ENCODE assay signal across 8 cellular contexts in genomic region chrX:107713205-107714195, GRCh38.
DNase-seq lines count a peak whose midpoint lies in the region; ATAC-seq and TF ChIP-seq lines count a peak whose summit lies in the region.
"Had no signal": no experiment of that assay in that cellular context is flagged by ENCODE, and none has a peak within 500 bp of the region (broad histone marks: within the 10 kb centered on the region; RNA-seq: fewer than 3 reads in every experiment).

No MANE protein-coding gene starts in this region.

- in situ Hi-C loops in KBM-7 (cut with MboI; ENCODE audit: low pct_unique_long_range_greater_than_20kb, low sequenced_read_pairs): loop anchor here (5.0 kb wide), 1 partner anchor 36 kb away; no protein-coding TSS in a partner anchor

- peaks cover 14% of the 10 kb centered on the region for H3K4me1 ChIP-seq in HEK293 (ENCODE audit: control insufficient read depth, insufficient read depth, low read length)
- H3K4me1 ChIP-seq in right cardiac atrium (ENCODE audit: control insufficient read depth, insufficient read depth, low read length): peaks cover 9% of the 10 kb centered on the region

- no peak for TF ChIP-seq CTCF in HEK293 (tag by site-specific recombination; IDR thresholded peaks at IDR 0.05)

- no peak for ATAC-seq in right cardiac atrium
- ATAC-seq in GM19397 (IDR thresholded peaks at IDR 0.05; ENCODE audit: unreplicated experiment): no peak

- no peak overlapping the region for H3K4me3 Mint-ChIP-seq in activated T-helper 1 cell treated with anti-CD3 and anti-CD28 coated beads, Interleukin-12 subunit alpha, Interleukin-12 subunit beta, Interleukin-2, Interleukin-4 antibody, amounts not matched to agents 30 ng/mL and 10 ng/mL and 1 ng/mL, durations not matched to agents 14 hours and 24 hours and 36 hours

- peaks cover 0 to 29% of the 10 kb centered on the region in 2 experiments; a peak in 1 of 3 replicates for H3K36me3 ChIP-seq in HEK293 (ENCODE audit: control insufficient read depth in 2 of 2, insufficient read depth in 1 of 2, low read length in 2 of 2)

- no peaks in the 10 kb centered on the region for H3K27me3 Mint-ChIP-seq in activated T-helper 1 cell treated with anti-CD3 and anti-CD28 coated beads, Interleukin-12 subunit alpha, Interleukin-12 subunit beta, Interleukin-2, Interleukin-4 antibody, amounts not matched to agents 30 ng/mL and 10 ng/mL and 1 ng/mL, durations not matched to agents 14 hours and 24 hours and 36 hours (ENCODE audit: insufficient read depth)

- no peaks in the 10 kb centered on the region for H3K27me3 ChIP-seq in right cardiac atrium (ENCODE audit: control insufficient read depth, insufficient read depth)

- peaks cover 14% of the 10 kb centered on the region for H3K36me3 Mint-ChIP-seq in activated T-helper 1 cell treated with anti-CD3 and anti-CD28 coated beads, Interleukin-12 subunit alpha, Interleukin-12 subunit beta, Interleukin-2, Interleukin-4 antibody, amounts not matched to agents 30 ng/mL and 10 ng/mL and 1 ng/mL, durations not matched to agents 14 hours and 24 hours and 36 hours (ENCODE audit: low read depth)

- CTCF ChIA-PET in HEK293 (lab: Yijun Ruan, JAX): interaction anchor here (0.7 to 13.0 kb wide), 4 partner anchors 13 to 63 kb away, joined by 3 to 161 read pairs (median 34); partner anchors contain the start of genes NCBP2L and TSC22D3

- H3K27ac ChIP-seq in HEK293 (ENCODE audit: extremely low read depth, low read depth, low read length) (peak overlapping the region; percentile 36; the same call in 1 of the 2 replicates), right cardiac atrium (ENCODE audit: low read length) (peak overlapping the region; percentile 99), skin epidermis (peak overlapping the region in 15 of 21 experiments; percentile 8 to 98 (median 94))

- POLR2A ChIA-PET in HEK293 (lab: Yijun Ruan, JAX): interaction anchor here (1.0 kb wide), 1 partner anchor 27 kb away, joined by 3 read pairs; no protein-coding TSS in a partner anchor

- H3K4me1 Mint-ChIP-seq in activated T-helper 1 cell treated with anti-CD3 and anti-CD28 coated beads, Interleukin-12 subunit alpha, Interleukin-12 subunit beta, Interleukin-2, Interleukin-4 antibody, amounts not matched to agents 30 ng/mL and 10 ng/mL and 1 ng/mL, durations not matched to agents 14 hours and 24 hours and 36 hours (ENCODE audit: low read depth): peaks cover 56% of the 10 kb centered on the region

- no peaks in the 10 kb centered on the region for H3K9me3 Mint-ChIP-seq in activated T-helper 1 cell treated with anti-CD3 and anti-CD28 coated beads, Interleukin-12 subunit alpha, Interleukin-12 subunit beta, Interleukin-2, Interleukin-4 antibody, amounts not matched to agents 30 ng/mL and 10 ng/mL and 1 ng/mL, durations not matched to agents 14 hours and 24 hours and 36 hours

- intact Hi-C loops in activated T-helper 1 cell treated with anti-CD3 and anti-CD28 coated beads, Interleukin-12 subunit alpha, Interleukin-12 subunit beta, Interleukin-2, Interleukin-4 antibody, amounts not matched to agents 30 ng/mL and 10 ng/mL and 1 ng/mL, durations not matched to agents 14 hours and 24 hours and 36 hours (cut with micrococcal nuclease): no loop called here
- intact Hi-C loops in right cardiac atrium (cut with DNase I): loop anchor here in 2 of 4 donors (5.0 kb wide), 1 partner anchor 36 kb away; no protein-coding TSS in a partner anchor

- H3K4me3 ChIP-seq in HEK293 (ENCODE audit: low read depth, low read length) (no peak overlapping the region), right cardiac atrium (ENCODE audit: low read length) (peak overlapping the region; percentile 94), skin epidermis (peak overlapping the region in 3 of 7 experiments; percentile 10 to 59 (median 53))

- H3K9me3 ChIP-seq in HEK293 (ENCODE audit: control insufficient read depth, insufficient read depth, low read depth, low read length) (no peaks in the 10 kb centered on the region), right cardiac atrium (ENCODE audit: control insufficient read depth, low read length) (no peaks in the 10 kb centered on the region)

- 58% methylated on average over 11 of the region's 11 CpGs for WGBS in right cardiac atrium

- no peak for DNase-seq in activated T-helper 1 cell treated with anti-CD3 and anti-CD28 coated beads, Interleukin-12 subunit alpha, Interleukin-12 subunit beta, Interleukin-2, Interleukin-4 antibody, amounts not matched to agents 30 ng/mL and 10 ng/mL and 1 ng/mL, durations not matched to agents 14 hours and 24 hours and 36 hours (ENCODE audit: low spot score)
- DNase-seq in right cardiac atrium (no peak), KBM-7 (no peak)
- DNase-seq in activated CD4-positive, alpha-beta T cell treated with anti-CD3 and anti-CD28 coated beads for 4 hours: no peak
- DNase-seq: GOT3 had no signal

- peak overlapping the region; percentile 12 for H3K27ac Mint-ChIP-seq in activated T-helper 1 cell treated with anti-CD3 and anti-CD28 coated beads, Interleukin-12 subunit alpha, Interleukin-12 subunit beta, Interleukin-2, Interleukin-4 antibody, amounts not matched to agents 30 ng/mL and 10 ng/mL and 1 ng/mL, durations not matched to agents 14 hours and 24 hours and 36 hours

TF ChIP-seq in HEK293, 187 proteins besides CTCF, POLR2A, EP300 and RAD21:
- TF ChIP-seq ZBTB44 (tag by site-specific recombination; IDR thresholded peaks at IDR 0.05): peak; percentile 80
- no peak for TF ChIP-seq ZNF155 (tag by site-specific recombination; IDR thresholded peaks at IDR 0.05)
- TF ChIP-seq ZNF645 (tag by site-specific recombination; IDR thresholded peaks at IDR 0.05): no peak
- TF ChIP-seq OSR2 (tag by site-specific recombination; IDR thresholded peaks at IDR 0.05): peak; percentile 42; the same call in 1 of the 2 replicates
- no peak for TF ChIP-seq ZNF16 (tag by site-specific recombination; IDR thresholded peaks at IDR 0.05; ENCODE audit: low read depth)
- TF ChIP-seq ZNF48 (tag by site-specific recombination; IDR thresholded peaks at IDR 0.05): no peak
- TF ChIP-seq ZNF776 (tag by site-specific recombination; IDR thresholded peaks at IDR 0.05; ENCODE audit: borderline replicate concordance): no peak
- TF ChIP-seq ZNF701 (tag by site-specific recombination; IDR thresholded peaks at IDR 0.05): no peak
- TF ChIP-seq ZBTB17 (tag by site-specific recombination; IDR thresholded peaks at IDR 0.05): no peak
- TF ChIP-seq ZSCAN18 (tag by site-specific recombination; IDR thresholded peaks at IDR 0.05): no peak

Comparison
In these comparisons a context has a peak if more than half of its experiments do, and no peak if none do; other contexts are left out.
1. H3K27ac ChIP-seq: peak in every context shown above with its lines; median percentile 99 in right cardiac atrium; 94 in skin epidermis; 36 in HEK293.